Comparison of ENCODE assay signal across 25 cellular contexts in genomic region chr2:53331667-53332066, GRCh38.
"Had no signal": no experiment of that assay in that cellular context is flagged by ENCODE, and none has a peak within 500 bp of the region (broad histone marks: within the 10 kb centered on the region; RNA-seq: fewer than 3 reads in every experiment).

No MANE protein-coding gene starts in this region.

- DNase-seq: heart right ventricle; left colon; left lung; lower lobe of right lung; mammary epithelial cell; mesenchymal stem cell; naive thymus-derived CD8-positive, alpha-beta T cell; ovary; sigmoid colon; small intestine; spleen; stimulated activated CD4-positive, alpha-beta T cell treated with anti-CD3 and anti-CD28 coated beads, Interleukin-4, amount 100 ng/mL, for 24 hours; stimulated activated naive CD4-positive, alpha-beta T cell; tibial artery; trophoblast cell; upper lobe of right lung had no signal

- H3K9me3 ChIP-seq: heart right ventricle, lower lobe of right lung, neutrophil, ovary, right atrium auricular region, sigmoid colon, spleen, suprapubic skin, thoracic aorta, tibial artery, upper lobe of right lung had no signal

- H3K9ac ChIP-seq: neural progenitor cell had no signal

- FAIRE-seq: keratinocyte, urothelium cell line had no signal

- H2AFZ ChIP-seq: hepatocyte, neural progenitor cell had no signal

- H3K4me3 ChIP-seq: heart right ventricle, hepatocyte, left lung, lower lobe of right lung, neural progenitor cell, ovary, right atrium auricular region, sigmoid colon, spleen, suprapubic skin, thoracic aorta, tibial artery, upper lobe of right lung had no signal

- H3K4me1 ChIP-seq: left lung, lower lobe of right lung, neural progenitor cell, right atrium auricular region, spleen, suprapubic skin, tibial artery, upper lobe of right lung had no signal

- H3K79me2 ChIP-seq: hepatocyte had no signal

- H3K27ac ChIP-seq: heart right ventricle, hepatocyte, left lung, lower lobe of right lung, neural progenitor cell, neutrophil, ovary, right atrium auricular region, sigmoid colon, spleen, suprapubic skin, thoracic aorta, tibial artery, upper lobe of right lung had no signal

- H3K36me3 ChIP-seq: heart right ventricle, left lung, lower lobe of right lung, neural progenitor cell, neutrophil, ovary, right atrium auricular region, sigmoid colon, spleen, suprapubic skin, thoracic aorta, tibial artery, upper lobe of right lung had no signal

- ATAC-seq: heart right ventricle; left colon; left lung; lower lobe of right lung; naive thymus-derived CD8-positive, alpha-beta T cell; stimulated activated effector memory CD8-positive, alpha-beta T cell treated with anti-CD3 and anti-CD28 coated beads, Interleukin-12 subunit alpha, Interleukin-12 subunit beta, amount 100 ng/mL, for 72 hours; upper lobe of right lung had no signal

- H3K4me2 ChIP-seq: hepatocyte, neural progenitor cell had no signal

- H3K27me3 ChIP-seq: heart right ventricle, hepatocyte, left lung, neural progenitor cell, neutrophil, ovary, right atrium auricular region, sigmoid colon, spleen, suprapubic skin, tibial artery, upper lobe of right lung had no signal
